In the genomic region with DNA sequence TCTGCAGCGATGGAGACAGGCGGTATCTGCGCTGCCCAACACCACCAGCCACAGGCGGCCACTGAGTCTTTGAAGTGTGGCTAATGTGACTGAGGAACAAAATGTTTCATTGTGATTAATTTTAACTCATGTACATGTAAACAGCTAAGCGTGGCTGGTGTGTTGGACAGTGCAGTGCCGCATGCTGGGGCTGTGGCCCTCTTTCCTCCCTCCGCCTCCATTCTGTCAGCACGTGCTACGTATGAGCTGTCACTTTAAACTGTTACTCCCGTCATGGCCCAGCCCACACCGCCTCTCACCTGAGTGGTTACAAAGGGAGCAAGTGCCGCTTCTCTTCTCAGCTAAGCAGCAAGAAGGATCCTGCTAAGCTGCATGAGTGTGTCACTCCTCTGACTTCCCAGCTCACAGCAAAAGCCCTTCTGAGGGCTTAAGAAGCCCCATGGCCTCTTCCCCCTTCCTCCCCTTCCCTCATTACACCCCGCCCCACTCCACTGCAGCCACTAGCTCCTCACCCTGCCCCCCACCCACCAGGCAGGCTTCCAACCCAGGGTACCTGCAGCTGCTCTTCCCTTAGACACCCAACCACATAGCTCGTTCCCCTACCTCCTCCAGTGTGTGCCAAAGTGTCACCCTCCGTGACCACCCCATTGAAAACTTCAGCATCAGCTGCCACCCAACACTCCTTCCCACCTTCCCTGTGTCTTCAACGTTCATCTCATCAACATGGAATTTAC, we compare ENCODE assay signal across 8 cellular contexts. TPM values are rescaled to one million over a fixed set of nuclear protein-coding genes. Genes with fewer than 3 reads are reported as not detected.
DNase-seq lines count a peak whose midpoint lies in the region; ATAC-seq, FAIRE-seq and TF ChIP-seq lines count a peak whose summit lies in the region.

No MANE protein-coding gene starts in this region.

- H3K27me3 ChIP-seq in DND-41 (ENCODE audit: insufficient read depth, low read length, poor library complexity) (no peaks in the 10 kb centered on the region), astrocyte (ENCODE audit: insufficient read depth, low read length) (no peaks in the 10 kb centered on the region)

- peaks cover 37% of the 10 kb centered on the region for H3K4me1 Mint-ChIP-seq in T-helper 2 cell treated with Interferon-gamma antibody and Interleukin-4, amounts not matched to agents 5 μg/mL and 100 μg/mL, for 36 hours (ENCODE audit: low read depth)
- H3K4me1 Mint-ChIP-seq in astrocyte (ENCODE audit: low read depth, unreplicated experiment): peaks cover 19% of the 10 kb centered on the region

- peak overlapping the region; percentile 48 for H3K9ac ChIP-seq in DND-41 (ENCODE audit: low read depth, low read length)
- no peak overlapping the region for H3K9ac ChIP-seq in astrocyte (ENCODE audit: low read length)

- H3K4me3 Mint-ChIP-seq in T-helper 2 cell treated with Interferon-gamma antibody and Interleukin-4, amounts not matched to agents 5 μg/mL and 100 μg/mL, for 36 hours: peak overlapping the region; percentile 38
- H3K4me3 Mint-ChIP-seq in astrocyte (ENCODE audit: unreplicated experiment): no peak overlapping the region

- peak overlapping the region; percentile 72 for H3K27ac Mint-ChIP-seq in T-helper 2 cell treated with Interferon-gamma antibody and Interleukin-4, amounts not matched to agents 5 μg/mL and 100 μg/mL, for 36 hours
- H3K27ac Mint-ChIP-seq in astrocyte (ENCODE audit: unreplicated experiment): no peak overlapping the region

- H3K4me3 ChIP-seq in DND-41 (ENCODE audit: low read depth in 1 of 2, low read length in 2 of 2) (peak overlapping the region in 1 of 2 experiments; percentile 39; a peak in 2 of 4 replicates), astrocyte (ENCODE audit: insufficient read depth, low read depth, low read length) (no peak overlapping the region)

- peak; percentile 66 for ATAC-seq in DND-41 (ENCODE audit: insufficient read depth, low read depth)
- ATAC-seq in left lobe of liver: peak; percentile 65
- ATAC-seq in GM19324 (IDR thresholded peaks at IDR 0.05; ENCODE audit: low FRiP score, unreplicated experiment): no peak

- no peaks in the 10 kb centered on the region for H4K20me1 ChIP-seq in DND-41 (ENCODE audit: insufficient read depth, low read length)
- no peaks in the 10 kb centered on the region for H4K20me1 ChIP-seq in astrocyte (ENCODE audit: insufficient read depth, low read length)

- DNase-seq in DND-41 (peak; percentile 83), astrocyte (ENCODE audit: low read depth) (peak; percentile 26), left lobe of liver (ENCODE audit: low spot score) (peak; percentile 58), mesenteric fat pad (ENCODE audit: low spot score) (no peak), DMS 273 (lab: John Stamatoyannopoulos, UW; ENCODE audit: unreplicated experiment) (no peak)
- DNase-seq in T-helper 2 cell treated with Interferon-gamma antibody and Interleukin-4, amounts not matched to agents 5 μg/mL and 100 μg/mL, for 36 hours (ENCODE audit: low spot score): peak; percentile 66
- peak; percentile 42 for DNase-seq in stimulated activated CD8-positive, alpha-beta memory T cell treated with anti-CD3 and anti-CD28 coated beads, Interleukin-12 subunit alpha, Interleukin-12 subunit beta, amount 100 ng/mL, for 1 hour (ENCODE audit: low read depth)

- H3K27ac ChIP-seq in DND-41 (ENCODE audit: low read length) (peak overlapping the region; percentile 83), astrocyte (ENCODE audit: low read depth, low read length) (no peak overlapping the region)

- H3K4me2 ChIP-seq in DND-41 (ENCODE audit: insufficient read depth, low read length) (peak overlapping the region; percentile 55), astrocyte (ENCODE audit: low read length) (peak overlapping the region; percentile 94)

- peak overlapping the region; percentile 27; the same call in 1 of the 2 replicates for H2AFZ ChIP-seq in DND-41 (ENCODE audit: low read depth, low read length)
- H2AFZ ChIP-seq in astrocyte (ENCODE audit: low read depth, low read length): peak overlapping the region; percentile 87

- H3K36me3 ChIP-seq in DND-41 (ENCODE audit: insufficient read depth, low read length) (no peaks in the 10 kb centered on the region), astrocyte (ENCODE audit: insufficient read depth, low read length) (no peaks in the 10 kb centered on the region)

- H3K27me3 Mint-ChIP-seq in T-helper 2 cell treated with Interferon-gamma antibody and Interleukin-4, amounts not matched to agents 5 μg/mL and 100 μg/mL, for 36 hours (ENCODE audit: low read depth): no peaks in the 10 kb centered on the region
- H3K27me3 Mint-ChIP-seq in astrocyte (ENCODE audit: low read depth, unreplicated experiment): peaks cover 7% of the 10 kb centered on the region

- no peaks in the 10 kb centered on the region for H3K36me3 Mint-ChIP-seq in T-helper 2 cell treated with Interferon-gamma antibody and Interleukin-4, amounts not matched to agents 5 μg/mL and 100 μg/mL, for 36 hours (ENCODE audit: low read depth)
- peaks cover 3% of the 10 kb centered on the region for H3K36me3 Mint-ChIP-seq in astrocyte (ENCODE audit: low read depth, unreplicated experiment)

- H3K9me3 Mint-ChIP-seq in T-helper 2 cell treated with Interferon-gamma antibody and Interleukin-4, amounts not matched to agents 5 μg/mL and 100 μg/mL, for 36 hours: no peaks in the 10 kb centered on the region
- H3K9me3 Mint-ChIP-seq in astrocyte (ENCODE audit: unreplicated experiment): no peaks in the 10 kb centered on the region

- peaks cover 46% of the 10 kb centered on the region for H3K4me1 ChIP-seq in DND-41 (ENCODE audit: insufficient read depth, low read length)
- peaks cover 11% of the 10 kb centered on the region for H3K4me1 ChIP-seq in astrocyte (ENCODE audit: insufficient read depth, low read length)

- FAIRE-seq in astrocyte (lab: Jason Lieb, UNC): no peak

- TF ChIP-seq CTCF in DND-41 (IDR thresholded peaks at IDR 0.05; ENCODE audit: borderline replicate concordance, extremely low read depth, low read length, poor library complexity, severe bottlenecking) (no peak), astrocyte (IDR thresholded peaks at IDR 0.05; ENCODE audit: insufficient read depth, low read depth, low read length) (no peak)

- no peaks in the 10 kb centered on the region for H3K79me2 ChIP-seq in DND-41 (ENCODE audit: insufficient read depth, low read length)
- no peaks in the 10 kb centered on the region for H3K79me2 ChIP-seq in astrocyte (ENCODE audit: insufficient read depth, low read length)

- no peaks in the 10 kb centered on the region for H3K9me3 ChIP-seq in DND-41 (ENCODE audit: insufficient read depth, low read length, severe bottlenecking)
- no peaks in the 10 kb centered on the region for H3K9me3 ChIP-seq in astrocyte (ENCODE audit: insufficient read depth, low read depth, low read length)

RNA-seq across cellular contexts. Expression of a gene that starts 15.0 kb away (rescaled TPM):
- total RNA-seq in astrocyte: 1.7 and 2.4 TPM in 2 replicates
- 0.05 TPM for total RNA-seq in left lobe of liver
- total RNA-seq in mesenteric fat pad: 0.16 TPM

RNA-seq across cellular contexts. Expression of a gene that starts 42.8 kb away (rescaled TPM):
- total RNA-seq in astrocyte: 2.4 TPM in 2 replicates
- not detected for total RNA-seq in left lobe of liver
- 0.29 TPM for total RNA-seq in mesenteric fat pad

Comparison
In these comparisons a context has a peak if more than half of its experiments do, and no peak if none do; other contexts are left out.
1. DNase-seq: peak in DND-41 (single experiment), T-helper 2 cell treated with Interferon-gamma antibody and Interleukin-4, amounts not matched to agents 5 μg/mL and 100 μg/mL, for 36 hours (single experiment), astrocyte (single experiment), left lobe of liver (single experiment) and stimulated activated CD8-positive, alpha-beta memory T cell treated with anti-CD3 and anti-CD28 coated beads, Interleukin-12 subunit alpha, Interleukin-12 subunit beta, amount 100 ng/mL, for 1 hour (single experiment); none in mesenteric fat pad (single experiment) and DMS 273 (single experiment).